Comparison of ENCODE assay signal across 9 cellular contexts in the genomic region with DNA sequence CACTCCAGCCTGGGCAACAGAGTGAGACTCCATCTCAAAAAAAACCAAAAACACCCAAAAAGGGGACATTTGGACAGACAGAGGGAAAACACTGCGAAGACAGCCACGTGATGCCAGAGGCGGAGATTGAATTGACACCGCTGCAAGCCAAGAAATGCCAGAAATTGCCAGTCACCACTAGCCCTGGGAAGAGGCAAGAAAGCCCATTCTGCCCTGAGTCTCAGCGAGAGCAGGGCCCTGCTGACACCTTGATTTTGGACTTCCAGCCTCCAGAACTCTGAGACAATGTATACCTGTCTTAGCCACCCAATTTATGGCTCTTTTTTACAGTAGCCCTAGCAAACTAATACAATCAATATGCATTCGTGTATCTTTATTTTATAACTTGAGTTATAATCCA. TPM values are rescaled to one million over a fixed set of nuclear protein-coding genes. Genes with fewer than 3 reads are reported as not detected.
"Had no signal": no experiment of that assay in that cellular context is flagged by ENCODE, and none has a peak within 500 bp of the region (broad histone marks: within the 10 kb centered on the region; RNA-seq: fewer than 3 reads in every experiment).

No MANE protein-coding gene starts in this region.

- H3K4me1 ChIP-seq: HAP-1 had no signal

- H3K9me3 ChIP-seq: HAP-1 had no signal

- DNase-seq: GM23248, GOT3, H7, KG1 had no signal

- H2AFZ ChIP-seq: GM23248 had no signal

- H3K4me3 ChIP-seq: GM23248, HAP-1 had no signal

- H3K9ac ChIP-seq: GM23248 had no signal

- H3K27ac ChIP-seq: GM23248, HL-60 had no signal

- ATAC-seq: HCT116 had no signal

- H3K36me3 ChIP-seq: HAP-1 had no signal

RNA-seq across cellular contexts. Expression of a gene that starts 13.2 kb away (rescaled TPM):
- total RNA-seq: GM23248, H7, HT1080 had no signal
- polyA plus RNA-seq: IgD-negative memory B cell had no signal

RNA-seq across cellular contexts. Expression of a gene that starts 40.2 kb away (rescaled TPM):
- polyA plus RNA-seq: IgD-negative memory B cell had no signal
